1 cellular context compared by ENCODE assay signal in genomic region chr6:13355969-13356368, GRCh38.
TF ChIP-seq lines count a peak whose summit lies in the region.

No MANE protein-coding gene starts in this region.

TF ChIP-seq in SK-N-SH, 30 proteins besides CTCF, POLR2A, EP300 and RAD21 (continued from another document):
- no peak for TF ChIP-seq PBX3 (IDR thresholded peaks at IDR 0.05)
- TF ChIP-seq IRF3 (IDR thresholded peaks at IDR 0.05; ENCODE audit: low read depth, low read length), result no peak
- no peak for TF ChIP-seq MAX (IDR thresholded peaks at IDR 0.05; ENCODE audit: low read depth)
- TF ChIP-seq, protein P1, sequence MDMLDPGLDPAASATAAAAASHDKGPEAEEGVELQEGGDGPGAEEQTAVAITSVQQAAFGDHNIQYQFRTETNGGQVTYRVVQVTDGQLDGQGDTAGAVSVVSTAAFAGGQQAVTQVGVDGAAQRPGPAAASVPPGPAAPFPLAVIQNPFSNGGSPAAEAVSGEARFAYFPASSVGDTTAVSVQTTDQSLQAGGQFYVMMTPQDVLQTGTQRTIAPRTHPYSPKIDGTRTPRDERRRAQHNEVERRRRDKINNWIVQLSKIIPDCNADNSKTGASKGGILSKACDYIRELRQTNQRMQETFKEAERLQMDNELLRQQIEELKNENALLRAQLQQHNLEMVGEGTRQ (IDR thresholded peaks at IDR 0.05; ENCODE audit: borderline replicate concordance, low read depth, low read length), result no peak
- TF ChIP-seq RCOR1 (IDR thresholded peaks at IDR 0.05; ENCODE audit: low read length), result no peak
